ENCODE assay signal across 20 cellular contexts in genomic region chr1:184865831-184866230, GRCh38.
DNase-seq lines count a peak whose midpoint lies in the region; ATAC-seq, FAIRE-seq and TF ChIP-seq lines count a peak whose summit lies in the region.
"Had no signal": no experiment of that assay in that cellular context is flagged by ENCODE, and none has a peak within 500 bp of the region (broad histone marks: within the 10 kb centered on the region; RNA-seq: fewer than 3 reads in every experiment).

No MANE protein-coding gene starts in this region.

- TF ChIP-seq CTCF in neutrophil (IDR thresholded peaks at IDR 0.05), result no peak
- no peak for TF ChIP-seq CTCF in endodermal cell (conservative IDR thresholded peaks at IDR 0.05)

- no peak for TF ChIP-seq POLR2A in GM12892 (IDR thresholded peaks at IDR 0.05; ENCODE audit: low read depth, low read length)

- H3K27me3 ChIP-seq in CD4-positive, CD25-positive, alpha-beta regulatory T cell (ENCODE audit: control insufficient read depth, insufficient read depth, low read length), result no peaks in the 10 kb centered on the region
- H3K27me3 ChIP-seq in neutrophil, result no peaks in the 10 kb centered on the region
- no peaks in the 10 kb centered on the region for H3K27me3 ChIP-seq in endodermal cell (ENCODE audit: control insufficient read depth, insufficient read depth, low read length, poor library complexity, severe bottlenecking)
- H3K27me3 ChIP-seq: SJCRH30, thyroid gland had no signal

- 80 to 96% methylated on average over 1 of the region's 1 CpG for WGBS in endodermal cell (ENCODE audit: insufficient coverage in 1 of 2, insufficient read length in 1 of 2), 2 experiments

- H3K4me1 Mint-ChIP-seq in CD4-positive, CD25-positive, alpha-beta regulatory T cell, result peaks cover 38 to 60% (median 46%) of the 10 kb centered on the region in 4 donors
- H3K4me1 Mint-ChIP-seq in activated naive CD8-positive, alpha-beta T cell treated with anti-CD3 and anti-CD28 coated beads, Interleukin-2, amount 50 U/mL, for 24 hours, result peaks cover 57% of the 10 kb centered on the region
- H3K4me1 Mint-ChIP-seq in endodermal cell, result peaks cover 49% of the 10 kb centered on the region
- H3K4me1 Mint-ChIP-seq: mesothelial cell of epicardium, nephron had no signal

- peaks cover 25% of the 10 kb centered on the region for H3K4me1 ChIP-seq in CD4-positive, CD25-positive, alpha-beta regulatory T cell (ENCODE audit: control insufficient read depth, insufficient read depth, low read length, poor library complexity, severe bottlenecking)
- H3K4me1 ChIP-seq in neutrophil (ENCODE audit: control insufficient read depth in 1 of 2, insufficient read depth in 1 of 2, low read depth in 1 of 2, low read length in 1 of 2) (peaks cover 54 to 75% of the 10 kb centered on the region in 2 experiments), endodermal cell (ENCODE audit: control insufficient read depth, insufficient read depth, low read length) (peaks cover 11% of the 10 kb centered on the region)
- H3K4me1 ChIP-seq: parathyroid adenoma, SJCRH30, thyroid gland had no signal

- peaks cover 7% of the 10 kb centered on the region for H3K36me3 Mint-ChIP-seq in CD4-positive, CD25-positive, alpha-beta regulatory T cell
- H3K36me3 Mint-ChIP-seq in activated naive CD8-positive, alpha-beta T cell treated with anti-CD3 and anti-CD28 coated beads, Interleukin-2, amount 50 U/mL, for 24 hours (ENCODE audit: low read depth), result peaks cover 8% of the 10 kb centered on the region
- peaks cover 2% of the 10 kb centered on the region for H3K36me3 Mint-ChIP-seq in endodermal cell (ENCODE audit: low read depth)
- H3K36me3 Mint-ChIP-seq: mesothelial cell of epicardium had no signal

- H3K9me3 ChIP-seq in CD4-positive, CD25-positive, alpha-beta regulatory T cell (ENCODE audit: control insufficient read depth in 2 of 2, low read length in 2 of 2), result no peaks in the 10 kb centered on the region
- H3K9me3 ChIP-seq in neutrophil (no peaks in the 10 kb centered on the region), endodermal cell (ENCODE audit: control insufficient read depth, low read length) (no peaks in the 10 kb centered on the region)
- H3K9me3 ChIP-seq: SJCRH30, thyroid gland had no signal

- H3K4me3 Mint-ChIP-seq in CD4-positive, CD25-positive, alpha-beta regulatory T cell, result peak overlapping the region in 3 of 4 donors; percentile 38 to 52 (median 40)
- peak overlapping the region; percentile 1 for H3K4me3 Mint-ChIP-seq in activated naive CD8-positive, alpha-beta T cell treated with anti-CD3 and anti-CD28 coated beads, Interleukin-2, amount 50 U/mL, for 24 hours
- no peak overlapping the region for H3K4me3 Mint-ChIP-seq in endodermal cell
- H3K4me3 Mint-ChIP-seq: H9, mesothelial cell of epicardium, nephron had no signal

- H3K9me3 Mint-ChIP-seq in CD4-positive, CD25-positive, alpha-beta regulatory T cell, result peaks cover 0 to 3% (median 0%) of the 10 kb centered on the region in 7 donors
- H3K9me3 Mint-ChIP-seq in activated naive CD8-positive, alpha-beta T cell treated with anti-CD3 and anti-CD28 coated beads, Interleukin-2, amount 50 U/mL, for 24 hours, result peaks cover 6% of the 10 kb centered on the region
- peaks cover 2% of the 10 kb centered on the region for H3K9me3 Mint-ChIP-seq in endodermal cell
- H3K9me3 Mint-ChIP-seq: H9, nephron had no signal

- ATAC-seq in CD4-positive, CD25-positive, alpha-beta regulatory T cell (ENCODE audit: low read depth in 2 of 2), result no peak
- ATAC-seq in activated naive CD8-positive, alpha-beta T cell treated with anti-CD3 and anti-CD28 coated beads, Interleukin-2, amount 50 U/mL, for 24 hours, result no peak
- ATAC-seq: left lobe of liver, sciatic nerve had no signal

- peak overlapping the region; percentile 64 for H3K4me3 ChIP-seq in CD4-positive, CD25-positive, alpha-beta regulatory T cell (ENCODE audit: low read depth, low read length)
- H3K4me3 ChIP-seq in neutrophil (ENCODE audit: low read depth in 1 of 2, low read length in 1 of 2) (peak overlapping the region in 1 of 2 experiments; percentile 31), endodermal cell (ENCODE audit: low read length) (no peak overlapping the region)
- H3K4me3 ChIP-seq: SJCRH30, thyroid gland had no signal

- peak overlapping the region; percentile 77 for H3K27ac ChIP-seq in CD4-positive, CD25-positive, alpha-beta regulatory T cell (ENCODE audit: insufficient read depth, low read length, poor library complexity, severe bottlenecking)
- peak overlapping the region; percentile 69 for H3K27ac ChIP-seq in neutrophil
- no peak overlapping the region for H3K27ac ChIP-seq in endodermal cell (ENCODE audit: low read depth, low read length)
- H3K27ac ChIP-seq: parathyroid adenoma, SJCRH30, thyroid gland had no signal

- peak; percentile 81 for FAIRE-seq in GM12892 (lab: Jason Lieb, UNC)

- H3K36me3 ChIP-seq in CD4-positive, CD25-positive, alpha-beta regulatory T cell (ENCODE audit: control insufficient read depth, insufficient read depth, low read length), result peaks cover 3% of the 10 kb centered on the region
- H3K36me3 ChIP-seq in neutrophil, result peaks cover 7% of the 10 kb centered on the region
- H3K36me3 ChIP-seq in endodermal cell (ENCODE audit: control insufficient read depth, insufficient read depth, low read length), result no peaks in the 10 kb centered on the region
- H3K36me3 ChIP-seq: SJCRH30, thyroid gland had no signal

- no peak overlapping the region for H3K9ac ChIP-seq in endodermal cell (ENCODE audit: extremely low read depth, low read length, poor library complexity, severe bottlenecking)
- H3K9ac ChIP-seq: parathyroid adenoma had no signal

- H3K27ac Mint-ChIP-seq in CD4-positive, CD25-positive, alpha-beta regulatory T cell, result peak overlapping the region in 2 of 3 donors; percentile 49 to 88
- H3K27ac Mint-ChIP-seq in activated naive CD8-positive, alpha-beta T cell treated with anti-CD3 and anti-CD28 coated beads, Interleukin-2, amount 50 U/mL, for 24 hours, result peak overlapping the region; percentile 81
- no peak overlapping the region for H3K27ac Mint-ChIP-seq in endodermal cell
- H3K27ac Mint-ChIP-seq: H9, mesothelial cell of epicardium, nephron had no signal

- no peak for DNase-seq in CD4-positive, CD25-positive, alpha-beta regulatory T cell
- DNase-seq in GM12892 (ENCODE audit: insufficient read length) (no peak), NCI-H510A (lab: John Stamatoyannopoulos, UW) (no peak), endodermal cell (no peak), dedifferentiated amniotic fluid mesenchymal stem cell (ENCODE audit: extremely low spot score) (no peak)
- no peak for DNase-seq in activated naive CD8-positive, alpha-beta T cell treated with anti-CD3 and anti-CD28 coated beads, Interleukin-2, amount 50 U/mL, for 24 hours
- DNase-seq: activated gamma-delta T cell treated with Interleukin-2 at 50 U/mL for 16 hours, erythroblast, H9, KG1, MV-4-11, NCI-H1694 treated with DMSO at 0.1 percent for 48 hours, SJCRH30, thyroid gland had no signal

- H3K27me3 Mint-ChIP-seq in CD4-positive, CD25-positive, alpha-beta regulatory T cell, result peaks cover 6% of the 10 kb centered on the region
- H3K27me3 Mint-ChIP-seq in activated naive CD8-positive, alpha-beta T cell treated with anti-CD3 and anti-CD28 coated beads, Interleukin-2, amount 50 U/mL, for 24 hours, result peaks cover 7% of the 10 kb centered on the region
- H3K27me3 Mint-ChIP-seq in endodermal cell (ENCODE audit: insufficient read depth), result no peaks in the 10 kb centered on the region
